In the genomic region with DNA sequence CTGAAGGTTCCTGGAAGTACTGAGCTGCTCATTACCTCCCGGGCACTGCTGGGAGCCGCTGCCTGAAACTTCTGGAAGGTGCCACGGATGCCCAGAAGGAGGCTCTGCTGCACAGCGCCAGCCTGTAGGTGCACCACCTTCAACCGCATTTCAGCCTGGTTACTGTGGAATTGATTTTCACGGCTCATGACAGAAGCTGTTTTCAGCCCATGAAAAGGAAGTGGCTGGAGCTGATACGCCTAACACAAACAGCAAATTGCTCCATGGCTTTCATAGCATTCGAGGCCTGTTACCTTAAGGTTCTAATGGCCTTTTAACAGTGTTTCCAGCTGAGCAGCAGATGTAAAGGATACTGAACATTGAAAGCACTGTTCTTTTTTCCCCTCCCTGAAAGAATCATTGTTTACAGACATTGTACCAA, we compare ENCODE assay signal across 11 cellular contexts. TPM values are rescaled to one million over a fixed set of nuclear protein-coding genes. Genes with fewer than 3 reads are reported as not detected.
A peak's percentile ranks its signal among the peaks of the same experiment; 100 is the strongest.
DNase-seq lines count a peak whose midpoint lies in the region; ATAC-seq, FAIRE-seq and TF ChIP-seq lines count a peak whose summit lies in the region.
"Had no signal": no experiment of that assay in that cellular context is flagged by ENCODE, and none has a peak within 500 bp of the region (broad histone marks: within the 10 kb centered on the region; RNA-seq: fewer than 3 reads in every experiment).

No MANE protein-coding gene starts in this region.

- intact Hi-C loops in ovary (cut with DNase I) = no loop called here
- intact Hi-C loops in CD8-positive, alpha-beta T cell (cut with DNase I, micrococcal nuclease) = no loop called here

- H3K27me3 Mint-ChIP-seq in astrocyte (ENCODE audit: low read depth, unreplicated experiment) = no peaks in the 10 kb centered on the region
- H3K27me3 Mint-ChIP-seq in CD8-positive, alpha-beta T cell (ENCODE audit: low read depth) = no peaks in the 10 kb centered on the region

- POLR2A ChIA-PET in CD8-positive, alpha-beta T cell (lab: Charles Lee) = no interaction called here

- 45 to 60% methylated on average over 8 of the region's 8 CpGs for WGBS in mesodermal cell (ENCODE audit: insufficient coverage in 2 of 2), 2 experiments
- 89 to 94% (median 94%) methylated on average over 8 of the region's 8 CpGs for WGBS in ovary, 3 donors

- TF ChIP-seq CTCF in astrocyte (IDR thresholded peaks at IDR 0.05; ENCODE audit: insufficient read depth, low read depth, low read length) (peak; percentile 52), ovary (IDR thresholded peaks at IDR 0.05) (no peak)
- TF ChIP-seq CTCF in CD8-positive, alpha-beta T cell (IDR thresholded peaks at IDR 0.05) = no peak

- CTCF ChIA-PET in CD8-positive, alpha-beta T cell (lab: Charles Lee) = no interaction called here

- no peak overlapping the region for H3K4me3 ChIP-seq in astrocyte (ENCODE audit: insufficient read depth, low read depth, low read length)
- no peak overlapping the region for H3K4me3 ChIP-seq in mesodermal cell (ENCODE audit: extremely low read depth, insufficient read depth, low read length, poor library complexity, severe bottlenecking)
- no peak overlapping the region for H3K4me3 ChIP-seq in ovary
- H3K4me3 ChIP-seq in CD8-positive, alpha-beta T cell (ENCODE audit: low read depth, low read length) = no peak overlapping the region

- peaks cover 4% of the 10 kb centered on the region for H4K20me1 ChIP-seq in astrocyte (ENCODE audit: insufficient read depth, low read length)

- no peak overlapping the region for H3K4me3 Mint-ChIP-seq in astrocyte (ENCODE audit: unreplicated experiment)
- H3K4me3 Mint-ChIP-seq in CD8-positive, alpha-beta T cell = no peak overlapping the region
- H3K4me3 Mint-ChIP-seq: natural killer cell had no signal

- no peak for ATAC-seq in GM18520 (IDR thresholded peaks at IDR 0.05; ENCODE audit: unreplicated experiment)
- ATAC-seq in CD8-positive, alpha-beta T cell = no peak
- ATAC-seq: natural killer cell had no signal

- no peak for TF ChIP-seq POLR2A in ovary (IDR thresholded peaks at IDR 0.05)

- peak overlapping the region; percentile 36 for H2AFZ ChIP-seq in astrocyte (ENCODE audit: low read depth, low read length)

- peaks cover 55% of the 10 kb centered on the region for H3K4me1 Mint-ChIP-seq in astrocyte (ENCODE audit: low read depth, unreplicated experiment)
- no peaks in the 10 kb centered on the region for H3K4me1 Mint-ChIP-seq in CD8-positive, alpha-beta T cell (ENCODE audit: low read depth)
- H3K4me1 Mint-ChIP-seq: natural killer cell had no signal

- H3K36me3 Mint-ChIP-seq in astrocyte (ENCODE audit: low read depth, unreplicated experiment) = peaks cover 5% of the 10 kb centered on the region
- H3K36me3 Mint-ChIP-seq in CD8-positive, alpha-beta T cell = no peaks in the 10 kb centered on the region
- H3K36me3 Mint-ChIP-seq: natural killer cell had no signal

- peak overlapping the region; percentile 47 for H3K9ac ChIP-seq in astrocyte (ENCODE audit: low read length)

- peaks cover 54% of the 10 kb centered on the region for H3K79me2 ChIP-seq in astrocyte (ENCODE audit: insufficient read depth, low read length)

- TF ChIP-seq EP300 in ovary (IDR thresholded peaks at IDR 0.05) = no peak

- H3K9me3 Mint-ChIP-seq in astrocyte (ENCODE audit: unreplicated experiment) = no peaks in the 10 kb centered on the region
- H3K9me3 Mint-ChIP-seq in CD8-positive, alpha-beta T cell = no peaks in the 10 kb centered on the region

- H3K9me3 ChIP-seq in astrocyte (ENCODE audit: insufficient read depth, low read depth, low read length) (no peaks in the 10 kb centered on the region), mesodermal cell (ENCODE audit: control insufficient read depth, low read length) (no peaks in the 10 kb centered on the region), ovary (no peaks in the 10 kb centered on the region)
- no peaks in the 10 kb centered on the region for H3K9me3 ChIP-seq in CD8-positive, alpha-beta T cell (ENCODE audit: low read length)

- peak overlapping the region; percentile 82 for H3K27ac ChIP-seq in astrocyte (ENCODE audit: low read depth, low read length)
- peak overlapping the region; percentile 86 for H3K27ac ChIP-seq in mesodermal cell (ENCODE audit: low read depth, low read length, severe bottlenecking)
- no peak overlapping the region for H3K27ac ChIP-seq in ovary
- H3K27ac ChIP-seq in CD8-positive, alpha-beta T cell (ENCODE audit: low read depth, low read length) = no peak overlapping the region

- H3K4me2 ChIP-seq in astrocyte (ENCODE audit: low read length) = peak overlapping the region; percentile 76

- H3K27me3 ChIP-seq in astrocyte (ENCODE audit: insufficient read depth, low read length) (no peaks in the 10 kb centered on the region), ovary (no peaks in the 10 kb centered on the region)
- no peaks in the 10 kb centered on the region for H3K27me3 ChIP-seq in CD8-positive, alpha-beta T cell (ENCODE audit: insufficient read depth, low read length)

- FAIRE-seq in astrocyte (lab: Jason Lieb, UNC) = peak; percentile 60
- FAIRE-seq: GM12892 had no signal

- H3K27ac Mint-ChIP-seq in astrocyte (ENCODE audit: unreplicated experiment) = peak overlapping the region; percentile 91
- H3K27ac Mint-ChIP-seq in CD8-positive, alpha-beta T cell = no peak overlapping the region
- H3K27ac Mint-ChIP-seq: natural killer cell had no signal

- H3K4me1 ChIP-seq in astrocyte (ENCODE audit: insufficient read depth, low read length) (peaks cover 33% of the 10 kb centered on the region), mesodermal cell (ENCODE audit: control insufficient read depth, insufficient read depth, low read length, poor library complexity, severe bottlenecking) (peaks cover 23% of the 10 kb centered on the region), ovary (ENCODE audit: insufficient read depth) (no peaks in the 10 kb centered on the region)
- no peaks in the 10 kb centered on the region for H3K4me1 ChIP-seq in CD8-positive, alpha-beta T cell (ENCODE audit: insufficient read depth, low read length)

- H3K36me3 ChIP-seq in astrocyte (ENCODE audit: insufficient read depth, low read length) (no peaks in the 10 kb centered on the region), mesodermal cell (ENCODE audit: control insufficient read depth, insufficient read depth, low read length) (no peaks in the 10 kb centered on the region), ovary (no peaks in the 10 kb centered on the region)
- H3K36me3 ChIP-seq in CD8-positive, alpha-beta T cell (ENCODE audit: insufficient read depth, low read length) = no peaks in the 10 kb centered on the region

- DNase-seq in DMS53 treated with DMSO at 0.1 percent for 48 hours (lab: John Stamatoyannopoulos, UW; ENCODE audit: unreplicated experiment) (peak; percentile 9), NCI-H2029 treated with DMSO at 0.1 percent for 48 hours (lab: John Stamatoyannopoulos, UW) (peak; percentile 95), astrocyte (ENCODE audit: low read depth) (peak; percentile 66), ovary (no peak), NCI-H1694 (lab: John Stamatoyannopoulos, UW) (no peak)
- no peak for DNase-seq in CD8-positive, alpha-beta T cell
- DNase-seq: MM.1S, natural killer cell had no signal

RNA-seq across cellular contexts. Expression of gene GPC6, which starts 22.0 kb away (rescaled TPM):
- total RNA-seq in astrocyte = 63.0 and 81.8 TPM in 2 replicates
- polyA plus RNA-seq in mesodermal cell (2013, experiment 1 of 2) = 40.0 TPM
- polyA plus RNA-seq in mesodermal cell (2013, experiment 2 of 2) = 39.1 TPM
- 10 to 100 TPM in 5 of 7 donors, 1 to 10 TPM in 2; 4.3 to 22.3 (median 17.9) TPM for total RNA-seq in ovary
- 10 to 100 TPM; 11.1 to 22.0 TPM for polyA plus RNA-seq in ovary
- total RNA-seq in CD8-positive, alpha-beta T cell = not detected
- total RNA-seq: natural killer cell had no signal

Comparison
In these comparisons a context has a peak if more than half of its experiments do, and no peak if none do; other contexts are left out.
1. DNase-seq: peak in DMS53 treated with DMSO at 0.1 percent for 48 hours (single experiment), NCI-H2029 treated with DMSO at 0.1 percent for 48 hours (single experiment) and astrocyte (single experiment); none in ovary (0 of 5), CD8-positive, alpha-beta T cell (0 of 7) and NCI-H1694 (single experiment).
2. H3K27ac ChIP-seq: peak in astrocyte (single experiment) and mesodermal cell (single experiment); none in ovary (0 of 2) and CD8-positive, alpha-beta T cell (single experiment).
3. RNA of gene GPC6, which starts 22.0 kb away (total RNA-seq): 63.0 to 81.8 TPM in astrocyte and 4.3 to 22.3 TPM in ovary; not detected in CD8-positive, alpha-beta T cell; every median in the first group is over 4 times any median in the second.